8 cellular contexts compared by ENCODE assay signal in the genomic region with DNA sequence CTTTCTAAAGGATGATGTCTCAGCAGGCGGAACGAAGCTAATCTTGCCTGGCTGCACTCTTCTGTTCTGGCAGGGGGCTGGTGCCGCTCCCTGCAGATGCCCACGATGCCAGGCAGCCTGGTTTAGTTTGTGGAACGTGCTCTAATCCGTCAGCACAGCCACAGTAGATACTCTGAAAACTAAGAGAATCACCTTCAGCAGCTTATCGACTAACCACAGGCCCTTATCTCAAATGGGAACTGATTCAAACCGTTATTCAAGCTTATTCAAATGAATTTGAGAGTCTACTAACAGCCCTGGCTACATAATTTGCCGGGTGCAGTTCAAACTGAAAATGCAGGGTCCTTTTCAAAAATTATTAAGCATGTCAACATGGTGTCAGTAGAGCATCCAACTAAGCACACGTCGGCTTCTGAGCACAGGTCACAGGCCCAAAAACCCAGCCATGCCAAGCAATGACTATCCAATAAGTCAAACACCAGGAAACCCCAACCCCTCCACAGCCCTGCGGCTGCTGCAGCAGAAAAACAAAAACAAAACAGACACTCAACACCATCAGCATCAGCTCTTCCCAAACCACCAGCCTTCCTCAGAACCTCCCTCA.
DNase-seq lines count a peak whose midpoint lies in the region; ATAC-seq and TF ChIP-seq lines count a peak whose summit lies in the region.

No MANE protein-coding gene starts in this region.

- H3K4me1 ChIP-seq in OCI-LY3 (ENCODE audit: low read length), result peaks cover 55% of the 10 kb centered on the region
- peaks cover 5 to 12% of the 10 kb centered on the region in 2 donors for H3K4me1 ChIP-seq in muscle layer of duodenum (ENCODE audit: control insufficient read depth in 1 of 2, insufficient read depth in 2 of 2, low read length in 2 of 2)

- peak; percentile 40 for DNase-seq in central memory CD4-positive, alpha-beta T cell
- no peak for DNase-seq in NCI-H345 treated with DMSO at 0.1 percent for 48 hours (lab: John Stamatoyannopoulos, UW; ENCODE audit: unreplicated experiment)
- DNase-seq in WERI-Rb-1, result no peak
- no peak for DNase-seq in middle frontal gyrus (ENCODE audit: extremely low spot score, low spot score)

- peak overlapping the region; percentile 46; the same call in 1 of the 2 replicates for H2AFZ ChIP-seq in OCI-LY3 (ENCODE audit: low read depth, low read length)

- ATAC-seq in GM19463 (IDR thresholded peaks at IDR 0.05; ENCODE audit: unreplicated experiment), result peak; percentile 32
- no peak for ATAC-seq in GM19324 (IDR thresholded peaks at IDR 0.05; ENCODE audit: low FRiP score, unreplicated experiment)

- peak overlapping the region; percentile 83 for H3K4me2 ChIP-seq in OCI-LY3 (ENCODE audit: low read length)

- no peaks in the 10 kb centered on the region for H3K79me2 ChIP-seq in OCI-LY3 (ENCODE audit: low read length)

- H3K36me3 ChIP-seq in OCI-LY3 (replicated peaks; ENCODE audit: low read depth, low read length), result no peaks in the 10 kb centered on the region
- H3K36me3 ChIP-seq in muscle layer of duodenum (ENCODE audit: control insufficient read depth in 1 of 2, insufficient read depth in 2 of 2, low read length in 2 of 2), result no peaks in the 10 kb centered on the region
- H3K36me3 ChIP-seq in WERI-Rb-1, result no peaks in the 10 kb centered on the region

- TF ChIP-seq CTCF in OCI-LY3 (IDR thresholded peaks at IDR 0.05; ENCODE audit: low read depth, low read length) (no peak), WERI-Rb-1 (IDR thresholded peaks at IDR 0.05; ENCODE audit: low read depth, low read length) (no peak)

- H3K4me3 ChIP-seq in OCI-LY3 (ENCODE audit: low read length), result peak overlapping the region; percentile 87
- H3K4me3 ChIP-seq in muscle layer of duodenum (ENCODE audit: low read depth in 1 of 2, low read length in 2 of 2), result peak overlapping the region; percentile 56 to 70
- no peak overlapping the region for H3K4me3 ChIP-seq in WERI-Rb-1 (ENCODE audit: low read depth, low read length)

- no peaks in the 10 kb centered on the region for H4K20me1 ChIP-seq in OCI-LY3 (ENCODE audit: insufficient read depth, low read length)

- H3K9me3 ChIP-seq in OCI-LY3 (ENCODE audit: insufficient read depth, low read length) (no peaks in the 10 kb centered on the region), muscle layer of duodenum (ENCODE audit: control insufficient read depth in 1 of 2, low read length in 2 of 2) (no peaks in the 10 kb centered on the region), WERI-Rb-1 (ENCODE audit: severe bottlenecking) (no peaks in the 10 kb centered on the region)

- H3K27ac ChIP-seq in OCI-LY3 (ENCODE audit: low read length) (peak overlapping the region; percentile 70), muscle layer of duodenum (ENCODE audit: low read length) (peak overlapping the region; percentile 68), WERI-Rb-1 (no peak overlapping the region)

- peak overlapping the region; percentile 74 for H3K9ac ChIP-seq in OCI-LY3 (ENCODE audit: low read length)

- H3K27me3 ChIP-seq in OCI-LY3 (ENCODE audit: low read depth, low read length), result no peaks in the 10 kb centered on the region
- no peaks in the 10 kb centered on the region for H3K27me3 ChIP-seq in muscle layer of duodenum (ENCODE audit: low read depth, low read length)
- no peaks in the 10 kb centered on the region for H3K27me3 ChIP-seq in WERI-Rb-1 (ENCODE audit: insufficient read depth, low read depth, severe bottlenecking)
